ENCODE assay signal across 18 cellular contexts in genomic region chr1:225413708-225414375, GRCh38. TPM values are rescaled to one million over a fixed set of nuclear protein-coding genes. Genes with fewer than 3 reads are reported as not detected.
A peak's percentile ranks its signal among the peaks of the same experiment; 100 is the strongest.
DNase-seq lines count a peak whose midpoint lies in the region; ATAC-seq and TF ChIP-seq lines count a peak whose summit lies in the region.
"Had no signal": no experiment of that assay in that cellular context is flagged by ENCODE, and none has a peak within 500 bp of the region (broad histone marks: within the 10 kb centered on the region; RNA-seq: fewer than 3 reads in every experiment).

No MANE protein-coding gene starts in this region.

- POLR2A ChIA-PET in A673 (lab: Charles Lee; ENCODE audit: low non-redundant PET), result no interaction called here

- H4K20me1 ChIP-seq in GM23338 (replicated peaks; ENCODE audit: insufficient read depth), result peaks cover 4% of the 10 kb centered on the region; the same call in 1 of the 2 replicates

- H3K36me3 ChIP-seq in A673 (ENCODE audit: insufficient read depth, low read length, poor library complexity, severe bottlenecking), result peaks cover 94% of the 10 kb centered on the region
- peaks cover 12% of the 10 kb centered on the region; the same call in 1 of the 2 replicates for H3K36me3 ChIP-seq in GM23338 (ENCODE audit: insufficient read depth)
- peaks cover 5 to 8% of the 10 kb centered on the region in 2 donors for H3K36me3 ChIP-seq in body of pancreas (replicated peaks in 1 of 2; ENCODE audit: insufficient read depth in 1 of 2, low read depth in 2 of 2)
- no peaks in the 10 kb centered on the region for H3K36me3 ChIP-seq in mucosa of descending colon (ENCODE audit: low read depth)

- H3K79me2 ChIP-seq in GM23338 (replicated peaks; ENCODE audit: insufficient read depth), result peaks cover 5% of the 10 kb centered on the region

- no peak overlapping the region for H3K4me3 ChIP-seq in A673 (ENCODE audit: low read depth, low read length, poor library complexity, severe bottlenecking)
- no peak overlapping the region for H3K4me3 ChIP-seq in GM23338
- no peak overlapping the region for H3K4me3 ChIP-seq in body of pancreas
- H3K4me3 ChIP-seq in mucosa of descending colon, result no peak overlapping the region
- H3K4me3 ChIP-seq: right atrium auricular region had no signal

- DNase-seq in A673 (ENCODE audit: low spot score) (no peak), GM23338 (ENCODE audit: low spot score) (no peak), body of pancreas (no peak), mucosa of descending colon (no peak), NCI-H1417 (lab: John Stamatoyannopoulos, UW) (no peak), kidney tubule cell (ENCODE audit: low spot score) (no peak), NCI-H2081 treated with DMSO at 0.1 percent for 48 hours (lab: John Stamatoyannopoulos, UW) (no peak)
- DNase-seq: activated CD8-positive, alpha-beta memory T cell treated with anti-CD3 and anti-CD28 coated beads, Interleukin-2, amount 10 ng/mL, durations not matched to agents 7 days and 5 days; activated effector memory CD4-positive, alpha-beta T cell treated with Interleukin-2 at 50 U/mL for 16 hours; amniotic stem cell; central memory CD4-positive, alpha-beta T cell; effector CD8-positive, alpha-beta T cell; GF-D8; NCI-H1105; T-helper 2 cell had no signal

- H3K4me1 ChIP-seq in A673 (ENCODE audit: insufficient read depth, low read length, poor library complexity, severe bottlenecking) (peaks cover 31% of the 10 kb centered on the region), GM23338 (ENCODE audit: insufficient read depth) (no peaks in the 10 kb centered on the region), body of pancreas (peaks cover 36% of the 10 kb centered on the region), mucosa of descending colon (ENCODE audit: low read depth) (peaks cover 8% of the 10 kb centered on the region)
- H3K4me1 ChIP-seq: right atrium auricular region had no signal

- 71 to 81% methylated on average over 5 of the region's 5 CpGs for WGBS in body of pancreas, 2 donors

- no peak overlapping the region for H2AFZ ChIP-seq in GM23338

- H3K4me3 Mint-ChIP-seq in GM23338, result no peak overlapping the region
- H3K4me3 Mint-ChIP-seq: activated CD8-positive, alpha-beta memory T cell treated with anti-CD3 and anti-CD28 coated beads, Interleukin-2, amount 10 ng/mL, durations not matched to agents 7 days and 5 days had no signal

- CTCF ChIA-PET in A673 (lab: Charles Lee), result no interaction called here

- TF ChIP-seq CTCF in A673 (conservative IDR thresholded peaks at IDR 0.05; ENCODE audit: low read depth, low read length) (0 out of 2 replicates have a peak, but pooled peaks have one; percentile 16), GM23338 (conservative IDR thresholded peaks at IDR 0.05; ENCODE audit: low read depth in 2 of 2) (peak; percentile 7 to 13; a peak in 1 of 4 replicates), body of pancreas (IDR thresholded peaks at IDR 0.05) (no peak), mucosa of descending colon (IDR thresholded peaks at IDR 0.05) (no peak)

- peaks cover 59% of the 10 kb centered on the region for H3K36me3 Mint-ChIP-seq in GM23338 (ENCODE audit: low read depth)

- H3K27me3 ChIP-seq in A673 (replicated peaks; ENCODE audit: insufficient read depth, low read depth, low read length, poor library complexity), result no peaks in the 10 kb centered on the region
- H3K27me3 ChIP-seq in GM23338 (ENCODE audit: insufficient read depth), result no peaks in the 10 kb centered on the region
- no peaks in the 10 kb centered on the region for H3K27me3 ChIP-seq in body of pancreas
- H3K27me3 ChIP-seq: right atrium auricular region had no signal

- intact Hi-C loops in A673 (cut with micrococcal nuclease; ENCODE audit: unreplicated experiment), result no loop called here
- intact Hi-C loops in body of pancreas (cut with DNase I), result no loop called here
- intact Hi-C loops in mucosa of descending colon (cut with DNase I, micrococcal nuclease), result no loop called here

- no peaks in the 10 kb centered on the region for H3K9me3 Mint-ChIP-seq in GM23338

- peaks cover 17% of the 10 kb centered on the region for H3K4me1 Mint-ChIP-seq in GM23338

- peaks cover 3% of the 10 kb centered on the region for H3K27me3 Mint-ChIP-seq in GM23338 (ENCODE audit: insufficient read depth, low read depth, poor library complexity)
- H3K27me3 Mint-ChIP-seq: activated CD8-positive, alpha-beta memory T cell treated with anti-CD3 and anti-CD28 coated beads, Interleukin-2, amount 10 ng/mL, durations not matched to agents 7 days and 5 days had no signal

- no peaks in the 10 kb centered on the region for H3K9me3 ChIP-seq in A673 (ENCODE audit: low read depth, low read length, poor library complexity, severe bottlenecking)
- no peaks in the 10 kb centered on the region for H3K9me3 ChIP-seq in body of pancreas
- H3K9me3 ChIP-seq in mucosa of descending colon, result no peaks in the 10 kb centered on the region
- H3K9me3 ChIP-seq: right atrium auricular region had no signal

- no TSS peak for BruUV-seq in A673 (replicated peaks; lab: Mats Ljungman, UMichigan)

- ATAC-seq in GM23338 (no peak), body of pancreas (no peak), mucosa of descending colon (peak; percentile 30), HG03565 (IDR thresholded peaks at IDR 0.05; ENCODE audit: unreplicated experiment) (no peak)
- ATAC-seq: activated CD4-positive, CD25-positive, alpha-beta regulatory T cell treated with anti-CD3 and anti-CD28 coated beads, Interleukin-2, amount 50 U/mL, for 24 hours; activated CD8-positive, alpha-beta memory T cell treated with anti-CD3 and anti-CD28 coated beads, Interleukin-2, amount 10 ng/mL, durations not matched to agents 7 days and 5 days had no signal

- no peak overlapping the region for H3K4me2 ChIP-seq in GM23338

- no peak overlapping the region for H3K27ac Mint-ChIP-seq in GM23338

- H3F3A ChIP-seq in GM23338 (replicated peaks; ENCODE audit: low read depth), result no peaks in the 10 kb centered on the region

- H3K27ac ChIP-seq in A673 (ENCODE audit: low read depth, low read length, poor library complexity, severe bottlenecking) (no peak overlapping the region), GM23338 (ENCODE audit: low read depth) (no peak overlapping the region), body of pancreas (peak overlapping the region; percentile 21 to 83 (median 76))
- H3K27ac ChIP-seq: right atrium auricular region had no signal

- no peaks in the 10 kb centered on the region for H3K9me2 ChIP-seq in GM23338 (ENCODE audit: insufficient read depth)

- no peak for TF ChIP-seq POLR2A in body of pancreas (IDR thresholded peaks at IDR 0.05)

TF ChIP-seq in GM23338, 12 proteins besides CTCF, POLR2A, EP300 and RAD21:
- TF ChIP-seq ZNF331 (CRISPR knock-in tag; IDR thresholded peaks at IDR 0.05; ENCODE audit: low read depth), result no peak
- TF ChIP-seq JUNB (IDR thresholded peaks at IDR 0.05; ENCODE audit: unreplicated experiment), result no peak
- TF ChIP-seq STAT1 (IDR thresholded peaks at IDR 0.05; ENCODE audit: unreplicated experiment), result no peak
- TF ChIP-seq POLR2AphosphoS5 (IDR thresholded peaks at IDR 0.05; ENCODE audit: low read depth), result no peak
- no peak for TF ChIP-seq NANOG (IDR thresholded peaks at IDR 0.05; ENCODE audit: borderline replicate concordance)
- no peak for TF ChIP-seq EZH2 (IDR thresholded peaks at IDR 0.05; ENCODE audit: low read depth, unreplicated experiment)
- TF ChIP-seq CREB1 (CRISPR knock-in tag; IDR thresholded peaks at IDR 0.05; ENCODE audit: low read depth), result no peak
TF ChIP-seq in GM23338: peak in this region for 0.

RNA-seq across cellular contexts. Expression of gene LBR, which starts 14.0 kb away (rescaled TPM):
- total RNA-seq in A673 (2021) (147 and 174 TPM in 2 replicates), body of pancreas (10 to 100 TPM; 15.2 to 26.5 TPM), mucosa of descending colon (100 to 1,000 TPM in 2 of 3 donors, 10 to 100 TPM in 1; 87.9 to 161 (median 123) TPM)
- 91.3 and 93.6 TPM in 2 replicates for total RNA-seq in GM23338 (2014; rRNA removed; shearing (Covaris generic))
- polyA plus RNA-seq in GM23338 (2016; fragmentation: Nextera tagmentation; extraction: Ambion mirVana), result 41.9 and 50.6 TPM in 2 replicates

Comparison
In these comparisons a context has a peak if more than half of its experiments do, and no peak if none do; other contexts are left out.
1. H3K27ac ChIP-seq: peak in body of pancreas (4 of 4); none in A673 (single experiment) and GM23338 (single experiment).
2. CTCF ChIP-seq: peak in A673 (single experiment) and GM23338 (2 of 2); none in body of pancreas (0 of 7) and mucosa of descending colon (single experiment).